In genomic region chrX:71450433-71451106, GRCh38 we compare ENCODE assay signal across 26 cellular contexts.
"Had no signal": no experiment of that assay in that cellular context is flagged by ENCODE, and none has a peak within 500 bp of the region (broad histone marks: within the 10 kb centered on the region; RNA-seq: fewer than 3 reads in every experiment).

No MANE protein-coding gene starts in this region.

- H3K36me3 Mint-ChIP-seq: activated naive CD4-positive, alpha-beta T cell treated with anti-CD3 and anti-CD28 coated beads, Interleukin-2, amount 50 U/mL, for 72 hours; naive B cell had no signal

- H3K36me3 ChIP-seq: breast epithelium, transverse colon had no signal

- H3K27me3 ChIP-seq: esophagus squamous epithelium, hepatocyte, neutrophil, right lobe of liver, testis, transverse colon had no signal

- H2AFZ ChIP-seq: hepatocyte had no signal

- H3K79me2 ChIP-seq: hepatocyte had no signal

- H3K4me3 Mint-ChIP-seq: activated B cell treated with CpG ODN at 0.5 μM for 24 hours; activated CD8-positive, alpha-beta T cell treated with anti-CD3 and anti-CD28 coated beads for 36 hours; naive B cell; nephron progenitor cell; T-helper 1 cell treated with Interleukin-12 subunit alpha and Interleukin-12 subunit beta and Interleukin-4 antibody, amounts not matched to agents 30 μg/mL and 1 μg/mL, for 36 hours had no signal

- H3K9me3 Mint-ChIP-seq: activated B cell treated with CpG ODN at 0.5 μM for 24 hours; activated CD8-positive, alpha-beta T cell treated with anti-CD3 and anti-CD28 coated beads for 36 hours; activated naive CD4-positive, alpha-beta T cell treated with anti-CD3 and anti-CD28 coated beads, Interleukin-2, amount 50 U/mL, for 72 hours; naive B cell; T-helper 1 cell treated with Interleukin-12 subunit alpha and Interleukin-12 subunit beta and Interleukin-4 antibody, amounts not matched to agents 30 μg/mL and 1 μg/mL, for 36 hours had no signal

- H3K27me3 Mint-ChIP-seq: activated B cell treated with CpG ODN at 0.5 μM for 24 hours; activated CD8-positive, alpha-beta T cell treated with anti-CD3 and anti-CD28 coated beads for 36 hours; naive B cell; progenitor cell of endocrine pancreas had no signal

- H3K27ac Mint-ChIP-seq: activated B cell treated with CpG ODN at 0.5 μM for 24 hours; activated CD8-positive, alpha-beta T cell treated with anti-CD3 and anti-CD28 coated beads for 36 hours; naive B cell; nephron progenitor cell; progenitor cell of endocrine pancreas; T-helper 1 cell treated with Interleukin-12 subunit alpha and Interleukin-12 subunit beta and Interleukin-4 antibody, amounts not matched to agents 30 μg/mL and 1 μg/mL, for 36 hours had no signal

- DNase-seq: activated B cell treated with CpG ODN at 0.5 μM for 24 hours; activated CD4-positive, alpha-beta T cell treated with anti-CD3 and anti-CD28 coated beads, Interleukin-2, amount 50 U/mL, for 1 hour; activated CD8-positive, alpha-beta T cell treated with anti-CD3 and anti-CD28 coated beads for 36 hours; activated naive CD4-positive, alpha-beta T cell; activated T-cell treated with anti-CD3 and anti-CD28 coated beads, Interleukin-2, amount 50 U/mL, for 48 hours; central memory CD4-positive, alpha-beta T cell; esophagus squamous epithelium; left cardiac atrium; left ventricle myocardium superior; mucosa of descending colon; naive B cell; nephron progenitor cell; right lobe of liver; stimulated activated CD4-positive, alpha-beta T cell treated with anti-CD3 and anti-CD28 coated beads, Interleukin-12 subunit alpha, Interleukin-12 subunit beta, amount 100 ng/mL, for 4 hours; stimulated activated CD4-positive, alpha-beta T cell treated with anti-CD3 and anti-CD28 coated beads, Interleukin-4, amount 100 ng/mL, for 1 hour; stimulated activated naive CD8-positive, alpha-beta T cell treated with anti-CD3 and anti-CD28 coated beads, Interleukin-15, Interleukin-2, amounts not matched to agents 100 U/mL and 50 U/mL, for 24 hours; T-helper 9 cell; testis; transverse colon had no signal

- H3K4me3 ChIP-seq: breast epithelium, esophagus squamous epithelium, hepatocyte, mucosa of descending colon, right lobe of liver, skin epidermis, testis, transverse colon had no signal

- H3K27ac ChIP-seq: breast epithelium, esophagus squamous epithelium, hepatocyte, neutrophil, right lobe of liver, skin epidermis, testis, transverse colon had no signal

- H3K4me2 ChIP-seq: hepatocyte had no signal

- H3K4me1 Mint-ChIP-seq: activated B cell treated with CpG ODN at 0.5 μM for 24 hours, naive B cell had no signal

- H3K9me3 ChIP-seq: breast epithelium, esophagus squamous epithelium, mucosa of descending colon, neutrophil, right lobe of liver, testis, transverse colon had no signal

- H3K4me1 ChIP-seq: breast epithelium, esophagus squamous epithelium, right lobe of liver, testis, transverse colon had no signal
